18 cellular contexts compared by ENCODE assay signal in genomic region chr3:4778740-4779139, GRCh38.
"Had no signal": no experiment of that assay in that cellular context is flagged by ENCODE, and none has a peak within 500 bp of the region (broad histone marks: within the 10 kb centered on the region; RNA-seq: fewer than 3 reads in every experiment).

No MANE protein-coding gene starts in this region.

- ATAC-seq: activated CD4-positive, CD25-positive, alpha-beta regulatory T cell treated with anti-CD3 and anti-CD28 coated beads, Interleukin-2, amount 50 U/mL, for 24 hours; left ventricle myocardium superior; right cardiac atrium had no signal

- H3K9me3 ChIP-seq: prostate gland had no signal

- H3K4me3 ChIP-seq: coronary artery, prostate gland had no signal

- H3K4me3 Mint-ChIP-seq: activated naive CD4-positive, alpha-beta T cell treated with anti-CD3 and anti-CD28 coated beads, Interleukin-2, amount 10 ng/mL, durations not matched to agents 7 days and 5 days; nephron progenitor cell had no signal

- H3K27ac Mint-ChIP-seq: activated naive CD4-positive, alpha-beta T cell treated with anti-CD3 and anti-CD28 coated beads, Interleukin-2, amount 10 ng/mL, durations not matched to agents 7 days and 5 days; nephron progenitor cell had no signal

- H3K9me3 Mint-ChIP-seq: activated naive CD4-positive, alpha-beta T cell treated with anti-CD3 and anti-CD28 coated beads, Interleukin-2, amount 10 ng/mL, durations not matched to agents 7 days and 5 days; nephron progenitor cell had no signal

- H3K36me3 ChIP-seq: prostate gland had no signal

- H3K27ac ChIP-seq: prostate gland had no signal

- H3K27me3 Mint-ChIP-seq: activated naive CD4-positive, alpha-beta T cell treated with anti-CD3 and anti-CD28 coated beads, Interleukin-2, amount 10 ng/mL, durations not matched to agents 7 days and 5 days had no signal

- DNase-seq: activated naive CD4-positive, alpha-beta T cell treated with anti-CD3 and anti-CD28 coated beads, Interleukin-2, amount 10 ng/mL, durations not matched to agents 7 days and 5 days; amniotic stem cell; central memory CD4-positive, alpha-beta T cell; foreskin melanocyte; head of caudate nucleus; kidney glomerular epithelial cell; left ventricle myocardium superior; mesendoderm; nephron progenitor cell; occipital lobe; right cardiac atrium; small intestine; stimulated activated CD4-positive, alpha-beta T cell treated with anti-CD3 and anti-CD28 coated beads, Interleukin-4, amount 100 ng/mL, for 24 hours; stimulated activated naive CD4-positive, alpha-beta T cell treated with Interleukin-2 at 50 U/mL for 16 hours; T1000 had no signal
